23 cellular contexts compared by ENCODE assay signal in genomic region chr5:69001605-69002004, GRCh38.
DNase-seq lines count a peak whose midpoint lies in the region; ATAC-seq, FAIRE-seq and TF ChIP-seq lines count a peak whose summit lies in the region.
"Had no signal": no experiment of that assay in that cellular context is flagged by ENCODE, and none has a peak within 500 bp of the region (broad histone marks: within the 10 kb centered on the region; RNA-seq: fewer than 3 reads in every experiment).

No MANE protein-coding gene starts in this region.

- no peak overlapping the region for H2BK5ac ChIP-seq in H1 (ENCODE audit: low read depth, low read length)

- H2BK20ac ChIP-seq in H1 (ENCODE audit: low read length): no peak overlapping the region

- no peak for FAIRE-seq in H1 (lab: Jason Lieb, UNC)
- FAIRE-seq: A204.1 had no signal

- H3K36me3 ChIP-seq in GM23338 (ENCODE audit: insufficient read depth) (no peaks in the 10 kb centered on the region), H1 (ENCODE audit: control insufficient read depth in 2 of 4, insufficient read depth in 4 of 4, low read length in 3 of 4) (no peaks in the 10 kb centered on the region), neural progenitor cell (no peaks in the 10 kb centered on the region)

- H2BK12ac ChIP-seq in H1 (ENCODE audit: low read depth, low read length): no peak overlapping the region

- H3K4me3 Mint-ChIP-seq in GM23338 (no peak overlapping the region), neural progenitor cell (no peak overlapping the region)
- H3K4me3 Mint-ChIP-seq: B cell had no signal

- H3K79me2 ChIP-seq in GM23338 (replicated peaks; ENCODE audit: insufficient read depth) (no peaks in the 10 kb centered on the region), H1 (ENCODE audit: control insufficient read depth in 1 of 2, insufficient read depth in 2 of 2, low read length in 2 of 2) (no peaks in the 10 kb centered on the region), neural progenitor cell (ENCODE audit: low read depth) (no peaks in the 10 kb centered on the region)

- CTCF ChIA-PET in H1 (lab: Charles Lee; ENCODE audit: partially characterized antibody): interaction anchor here (0.7 to 2.0 kb wide), 4 partner anchors 23 to 746 kb away, joined by 3 to 6 read pairs (median 3); no protein-coding TSS in a partner anchor

- no peak for TF ChIP-seq RAD21 in H1 (IDR thresholded peaks at IDR 0.05 in 1 of 2, conservative IDR thresholded peaks at IDR 0.05 in 1 of 2; ENCODE audit: low read depth in 2 of 2, low read length in 2 of 2)

- no peaks in the 10 kb centered on the region; the same call in 2 of the 3 replicates for H3K4me1 Mint-ChIP-seq in GM23338
- H3K4me1 Mint-ChIP-seq in neural progenitor cell: peaks cover 6% of the 10 kb centered on the region
- H3K4me1 Mint-ChIP-seq: B cell had no signal

- H2AFZ ChIP-seq in GM23338: peak overlapping the region; percentile 14; the same call in 1 of the 2 replicates
- peak overlapping the region; percentile 8; the same call in 1 of the 2 replicates for H2AFZ ChIP-seq in H1 (ENCODE audit: low read length)
- peak overlapping the region; percentile 12 for H2AFZ ChIP-seq in neural progenitor cell (replicated peaks)

- H3K56ac ChIP-seq in H1 (replicated peaks; ENCODE audit: insufficient read length, low read depth, low read length): no peak overlapping the region

- no peak overlapping the region for H3K18ac ChIP-seq in H1 (ENCODE audit: extremely low read depth, low read length)

- ATAC-seq in GM23338: no peak
- peak; percentile 59 for ATAC-seq in SK-N-SH treated with all-trans-retinoic acid at 6 μM for 48 hours

- no peak overlapping the region for H4K8ac ChIP-seq in H1 (ENCODE audit: extremely low read depth, insufficient read depth, low read length)

- no peak for TF ChIP-seq EP300 in H1 (IDR thresholded peaks at IDR 0.05; ENCODE audit: borderline replicate concordance in 1 of 2, low read depth in 2 of 2, low read length in 2 of 2)

- H3K9me3 ChIP-seq in H1 (ENCODE audit: insufficient read depth in 2 of 2, low read depth in 1 of 2, low read length in 1 of 2) (no peaks in the 10 kb centered on the region), neural progenitor cell (ENCODE audit: low read depth) (no peaks in the 10 kb centered on the region)

- H3K4me3 ChIP-seq in GM23338 (no peak overlapping the region), H1 (ENCODE audit: extremely low read depth in 1 of 4, insufficient read depth in 2 of 4, low read depth in 3 of 4, low read length in 4 of 4) (no peak overlapping the region), neural progenitor cell (no peak overlapping the region)
- H3K4me3 ChIP-seq: SK-N-MC had no signal

- H4K20me1 ChIP-seq in GM23338 (replicated peaks; ENCODE audit: insufficient read depth): no peaks in the 10 kb centered on the region
- H4K20me1 ChIP-seq in H1 (replicated peaks in 1 of 2; ENCODE audit: control insufficient read depth in 1 of 2, insufficient read depth in 2 of 2, low read length in 2 of 2): no peaks in the 10 kb centered on the region
- H4K20me1 ChIP-seq in neural progenitor cell (ENCODE audit: low read depth): no peaks in the 10 kb centered on the region

- no peak overlapping the region for H2AK5ac ChIP-seq in H1 (ENCODE audit: low read depth, low read length)

- no peaks in the 10 kb centered on the region; the same call in 1 of the 2 replicates for H3K23me2 ChIP-seq in H1 (ENCODE audit: low read depth, low read length)

- no peak overlapping the region for H3K4me2 ChIP-seq in GM23338
- no peak overlapping the region for H3K4me2 ChIP-seq in H1 (ENCODE audit: insufficient read depth in 1 of 2, low read depth in 2 of 2, low read length in 2 of 2)
- H3K4me2 ChIP-seq in neural progenitor cell: no peak overlapping the region

- H3K79me1 ChIP-seq in H1 (ENCODE audit: low read depth, low read length): no peaks in the 10 kb centered on the region

- no peak overlapping the region for H3K23ac ChIP-seq in H1 (ENCODE audit: insufficient read length)

- H3K9me3 Mint-ChIP-seq in GM23338: no peaks in the 10 kb centered on the region
- H3K9me3 Mint-ChIP-seq in neural progenitor cell: no peaks in the 10 kb centered on the region

- no peak overlapping the region for H2BK15ac ChIP-seq in H1 (ENCODE audit: low read length)

- POLR2A ChIA-PET in H1 (lab: Charles Lee; ENCODE audit: partially characterized antibody): no interaction called here

- H3K9ac ChIP-seq in H1 (replicated peaks in 1 of 4; ENCODE audit: extremely low read depth in 1 of 4, low read depth in 3 of 4, low read length in 3 of 4) (no peak overlapping the region), neural progenitor cell (no peak overlapping the region)

- no peak overlapping the region for H4K91ac ChIP-seq in H1 (replicated peaks; ENCODE audit: insufficient read length, low read length)

- H3K4ac ChIP-seq in H1 (replicated peaks; ENCODE audit: insufficient read length, low read depth, low read length): no peak overlapping the region

- DNase-seq in GM23338 (ENCODE audit: low spot score) (no peak), H1 (ENCODE audit: low read depth in 1 of 2, low spot score in 2 of 2) (no peak), neural progenitor cell (ENCODE audit: low spot score) (no peak), GM20000 (ENCODE audit: low spot score) (no peak), NCI-H1048 (lab: John Stamatoyannopoulos, UW) (no peak), retina (no peak), dermis blood vessel endothelial cell (no peak)
- DNase-seq: DMS79; HCEC 1CT; KBM-7; NCI-H1092 treated with DMSO at 0.1 percent for 48 hours; NCI-H1436 treated with DMSO at 0.1 percent for 48 hours; NCI-H1930; NCI-H345; NCI-H524; NCI-H774; NK-92 treated with Interleukin-12 subunit alpha and Interleukin-12 subunit beta, amount 100 ng/mL, for 24 hours; SHP77 treated with DMSO at 0.1 percent for 48 hours had no signal

- H4K5ac ChIP-seq in H1 (ENCODE audit: insufficient read length, low read depth, low read length): no peak overlapping the region

- no peak overlapping the region for H2BK120ac ChIP-seq in H1 (replicated peaks; ENCODE audit: low read depth, low read length)

- WGBS in H1 (ENCODE audit: extremely low coverage in 1 of 2, insufficient coverage in 1 of 2, insufficient read length in 1 of 2, insufficient replicate concordance in 2 of 2, low coverage in 1 of 2, low lambda C conversion rate in 2 of 2, missing lambda C conversion rate in 1 of 2), 2 experiments: 83% methylated on average over 4 of the region's 4 CpGs; no CpG with 5 or more reads in 1 of the 2 experiments

- peaks cover 3% of the 10 kb centered on the region for H3K27me3 Mint-ChIP-seq in GM23338 (ENCODE audit: insufficient read depth, low read depth, poor library complexity)
- H3K27me3 Mint-ChIP-seq in neural progenitor cell (ENCODE audit: insufficient read depth, low read depth): peaks cover 5% of the 10 kb centered on the region

- H3K4me1 ChIP-seq in GM23338 (ENCODE audit: insufficient read depth): no peaks in the 10 kb centered on the region
- H3K4me1 ChIP-seq in H1 (replicated peaks in 1 of 4; ENCODE audit: control insufficient read depth in 3 of 4, insufficient read depth in 4 of 4, low read length in 3 of 4): no peaks in the 10 kb centered on the region
- no peaks in the 10 kb centered on the region for H3K4me1 ChIP-seq in neural progenitor cell

- H3K27me3 ChIP-seq in GM23338 (ENCODE audit: insufficient read depth) (no peaks in the 10 kb centered on the region), H1 (replicated peaks in 1 of 4; ENCODE audit: control insufficient read depth in 3 of 4, extremely low read depth in 1 of 4, insufficient read depth in 3 of 4, low read length in 3 of 4) (no peaks in the 10 kb centered on the region), neural progenitor cell (no peaks in the 10 kb centered on the region)

- TF ChIP-seq CTCF in GM23338 (conservative IDR thresholded peaks at IDR 0.05; ENCODE audit: low read depth in 2 of 2) (no peak), H1 (IDR thresholded peaks at IDR 0.05; ENCODE audit: control extremely low read depth in 1 of 3, insufficient read depth in 1 of 3, low read depth in 1 of 3, low read length in 3 of 3) (no peak), neural progenitor cell (IDR thresholded peaks at IDR 0.05) (no peak), GM20000 (IDR thresholded peaks at IDR 0.05; ENCODE audit: extremely low read depth, missing control alignments) (no peak)

- H3F3A ChIP-seq in GM23338 (replicated peaks; ENCODE audit: low read depth) (no peaks in the 10 kb centered on the region), neural progenitor cell (ENCODE audit: low read depth) (no peaks in the 10 kb centered on the region)

- no peak overlapping the region for H3K14ac ChIP-seq in H1 (ENCODE audit: insufficient read length)

- no peak for TF ChIP-seq POLR2A in H1 (IDR thresholded peaks at IDR 0.05; ENCODE audit: control extremely low read depth in 1 of 2, low read depth in 2 of 2, low read length in 2 of 2)

- H3K27ac ChIP-seq in GM23338 (ENCODE audit: low read depth): no peak overlapping the region
- H3K27ac ChIP-seq in H1 (ENCODE audit: low read depth, low read length): no peak overlapping the region
- H3K27ac ChIP-seq in neural progenitor cell: no peak overlapping the region
- H3K27ac ChIP-seq: RWPE1, SK-N-MC had no signal

- H3K36me3 Mint-ChIP-seq in GM23338 (ENCODE audit: low read depth): peaks cover 3% of the 10 kb centered on the region; the same call in 2 of the 3 replicates
- no peaks in the 10 kb centered on the region for H3K36me3 Mint-ChIP-seq in neural progenitor cell

- H3K27ac Mint-ChIP-seq in GM23338 (no peak overlapping the region), neural progenitor cell (peak overlapping the region; percentile 33)
- H3K27ac Mint-ChIP-seq: B cell had no signal

- H3K9me2 ChIP-seq in GM23338 (ENCODE audit: insufficient read depth): peaks cover 18% of the 10 kb centered on the region

TF ChIP-seq in GM23338, 12 proteins besides CTCF, POLR2A, EP300 and RAD21 (continues in another document):
- TF ChIP-seq EZH2 (IDR thresholded peaks at IDR 0.05; ENCODE audit: low read depth, unreplicated experiment): no peak

TF ChIP-seq in SK-N-SH treated with all-trans-retinoic acid at 6 μM for 48 hours, 23 proteins besides CTCF, POLR2A, EP300 and RAD21 (continues in another document):
- no peak for TF ChIP-seq SNAI2 (CRISPR knock-in tag; IDR thresholded peaks at IDR 0.05)
- TF ChIP-seq ZFP30 (CRISPR knock-in tag; IDR thresholded peaks at IDR 0.05): no peak
- no peak for TF ChIP-seq ZNF565 (CRISPR knock-in tag; conservative IDR thresholded peaks at IDR 0.05; ENCODE audit: low read depth)
- no peak for TF ChIP-seq TCF4 (CRISPR knock-in tag; IDR thresholded peaks at IDR 0.05; ENCODE audit: borderline replicate concordance)

TF ChIP-seq in H1, 55 proteins besides CTCF, POLR2A, EP300 and RAD21 (continues in another document):
- TF ChIP-seq RXRA (IDR thresholded peaks at IDR 0.05; ENCODE audit: insufficient read depth, low read depth, low read length): no peak
- no peak for TF ChIP-seq TCF12 (IDR thresholded peaks at IDR 0.05; ENCODE audit: low read depth, low read length)
- no peak for TF ChIP-seq KDM5A (IDR thresholded peaks at IDR 0.05; ENCODE audit: low read length)
- TF ChIP-seq TBP (IDR thresholded peaks at IDR 0.05; ENCODE audit: low read depth, low read length): no peak
- TF ChIP-seq ASH2L (IDR thresholded peaks at IDR 0.05; ENCODE audit: low read length): no peak
- no peak for TF ChIP-seq MAX (IDR thresholded peaks at IDR 0.05)
